In genomic region chr3:146544013-146544928, GRCh38 we compare ENCODE assay signal across 8 cellular contexts. TPM values are rescaled to one million over a fixed set of nuclear protein-coding genes. Genes with fewer than 3 reads are reported as not detected.
DNase-seq lines count a peak whose midpoint lies in the region; ATAC-seq and TF ChIP-seq lines count a peak whose summit lies in the region.

Gene PLSCR1 (minus strand): TSS chr3:146544607. CDS start chr3:146536552, 8,055 bp downstream.

- peaks cover 31 to 49% (median 42%) of the 10 kb centered on the region in 3 donors for H3K4me1 Mint-ChIP-seq in naive B cell
- H3K4me1 Mint-ChIP-seq in stimulated activated effector memory CD8-positive, alpha-beta T cell treated with anti-CD3 and anti-CD28 coated beads, Interleukin-12 subunit alpha, Interleukin-12 subunit beta, amount 100 ng/mL, for 72 hours = peaks cover 54% of the 10 kb centered on the region

- H3K4me3 Mint-ChIP-seq in naive B cell = peak within 1 kb of the TSS; percentile 90 to 97 (median 95)
- H3K4me3 Mint-ChIP-seq in stimulated activated effector memory CD8-positive, alpha-beta T cell treated with anti-CD3 and anti-CD28 coated beads, Interleukin-12 subunit alpha, Interleukin-12 subunit beta, amount 100 ng/mL, for 72 hours = peak within 1 kb of the TSS; percentile 91

- H3K27me3 Mint-ChIP-seq in naive B cell = no peaks in the 10 kb centered on the region

- H3K9me3 Mint-ChIP-seq in naive B cell = no peaks in the 10 kb centered on the region
- H3K9me3 Mint-ChIP-seq in stimulated activated effector memory CD8-positive, alpha-beta T cell treated with anti-CD3 and anti-CD28 coated beads, Interleukin-12 subunit alpha, Interleukin-12 subunit beta, amount 100 ng/mL, for 72 hours = no peaks in the 10 kb centered on the region

- peaks cover 52% of the 10 kb centered on the region for H3K79me2 ChIP-seq in DND-41 (ENCODE audit: insufficient read depth, low read length)
- peaks cover 15% of the 10 kb centered on the region for H3K79me2 ChIP-seq in fibroblast of lung (ENCODE audit: control insufficient read depth, insufficient read depth, low read length)

- H3K36me3 ChIP-seq in DND-41 (ENCODE audit: insufficient read depth, low read length) (peaks cover 14% of the 10 kb centered on the region), fibroblast of lung (ENCODE audit: control insufficient read depth, insufficient read depth, low read length) (no peaks in the 10 kb centered on the region)

- peak; percentile 95 for DNase-seq in DND-41
- DNase-seq in Jurkat, Clone E6-1 (ENCODE audit: low read depth, low spot score) = peak; percentile 82
- DNase-seq in RPMI8226 = peak; percentile 89
- peak; percentile 42 to 44 for DNase-seq in activated T-helper 1 cell treated with anti-CD3 and anti-CD28 coated beads, Interleukin-2, amount 50 U/mL, for 16 hours (ENCODE audit: low read depth in 1 of 2, low spot score in 1 of 2)
- peak; percentile 97 to 99 for DNase-seq in fibroblast of lung (ENCODE audit: low read depth in 2 of 2)
- peak; percentile 79 for DNase-seq in naive B cell
- peak; percentile 51 to 88 for DNase-seq in stimulated activated effector memory CD8-positive, alpha-beta T cell treated with anti-CD3 and anti-CD28 coated beads, Interleukin-12 subunit alpha, Interleukin-12 subunit beta, amount 100 ng/mL, for 72 hours (ENCODE audit: low spot score in 2 of 2)

- H3K4me1 ChIP-seq in DND-41 (ENCODE audit: insufficient read depth, low read length) = peaks cover 38% of the 10 kb centered on the region
- H3K4me1 ChIP-seq in fibroblast of lung (ENCODE audit: control insufficient read depth, extremely low read depth, insufficient read depth, low read length) = no peaks in the 10 kb centered on the region

- peak; percentile 6 for TF ChIP-seq CTCF in DND-41 (IDR thresholded peaks at IDR 0.05; ENCODE audit: borderline replicate concordance, extremely low read depth, low read length, poor library complexity, severe bottlenecking)
- TF ChIP-seq CTCF in fibroblast of lung (conservative IDR thresholded peaks at IDR 0.05 in 1 of 2, IDR thresholded peaks at IDR 0.05 in 1 of 2; ENCODE audit: low read depth in 1 of 2, low read length in 2 of 2) = no peak

- H2AFZ ChIP-seq in DND-41 (ENCODE audit: low read depth, low read length) (peak within 1 kb of the TSS; percentile 86), fibroblast of lung (ENCODE audit: low read length) (peak within 1 kb of the TSS; percentile 87)

- H3K9ac ChIP-seq in DND-41 (ENCODE audit: low read depth, low read length) (peak within 1 kb of the TSS; percentile 94), fibroblast of lung (ENCODE audit: insufficient read depth, low read length) (peak within 1 kb of the TSS; percentile 97)

- ATAC-seq in DND-41 (ENCODE audit: insufficient read depth, low read depth) (peak; percentile 91), GM21717 (IDR thresholded peaks at IDR 0.05; ENCODE audit: unreplicated experiment) (peak; percentile 85), naive B cell (ENCODE audit: low read depth in 2 of 2) (peak; percentile 87 to 91)
- peak; percentile 87 for ATAC-seq in stimulated activated effector memory CD8-positive, alpha-beta T cell treated with anti-CD3 and anti-CD28 coated beads, Interleukin-12 subunit alpha, Interleukin-12 subunit beta, amount 100 ng/mL, for 72 hours

- H3K4me3 ChIP-seq in DND-41 (ENCODE audit: low read depth in 1 of 2, low read length in 2 of 2) (peak within 1 kb of the TSS; percentile 86 to 87), fibroblast of lung (replicated peaks in 1 of 4; ENCODE audit: control extremely low read depth in 1 of 4, insufficient read depth in 1 of 4, low read depth in 3 of 4, low read length in 4 of 4) (peak within 1 kb of the TSS; percentile 85 to 89 (median 86))
- H3K4me3 ChIP-seq in Jurkat, Clone E6-1 (ENCODE audit: low read length) = peak within 1 kb of the TSS; percentile 76

- H3K27ac ChIP-seq in DND-41 (ENCODE audit: low read length) = peak within 1 kb of the TSS; percentile 84
- peak within 1 kb of the TSS; percentile 93 for H3K27ac ChIP-seq in fibroblast of lung (ENCODE audit: insufficient read depth, low read length)

- H3K36me3 Mint-ChIP-seq in naive B cell = no peaks in the 10 kb centered on the region
- H3K36me3 Mint-ChIP-seq in stimulated activated effector memory CD8-positive, alpha-beta T cell treated with anti-CD3 and anti-CD28 coated beads, Interleukin-12 subunit alpha, Interleukin-12 subunit beta, amount 100 ng/mL, for 72 hours = peaks cover 11% of the 10 kb centered on the region

- H3K27me3 ChIP-seq in DND-41 (ENCODE audit: insufficient read depth, low read length, poor library complexity) = no peaks in the 10 kb centered on the region
- H3K27me3 ChIP-seq in fibroblast of lung (ENCODE audit: control insufficient read depth, insufficient read depth, low read length) = no peaks in the 10 kb centered on the region

- H3K9me3 ChIP-seq in DND-41 (ENCODE audit: insufficient read depth, low read length, severe bottlenecking) (no peaks in the 10 kb centered on the region), fibroblast of lung (ENCODE audit: control insufficient read depth, insufficient read depth, low read depth, low read length) (no peaks in the 10 kb centered on the region)

- peaks cover 23% of the 10 kb centered on the region for H4K20me1 ChIP-seq in DND-41 (ENCODE audit: insufficient read depth, low read length)
- no peaks in the 10 kb centered on the region for H4K20me1 ChIP-seq in fibroblast of lung (ENCODE audit: control insufficient read depth, extremely low read depth, insufficient read depth, low read length)

- H3K4me2 ChIP-seq in DND-41 (ENCODE audit: insufficient read depth, low read length) = peak within 1 kb of the TSS; percentile 75
- H3K4me2 ChIP-seq in fibroblast of lung (ENCODE audit: extremely low read depth, insufficient read depth, low read length) = peak within 1 kb of the TSS; percentile 87

- H3K27ac Mint-ChIP-seq in naive B cell = peak within 1 kb of the TSS; percentile 88 to 94 (median 93)
- peak within 1 kb of the TSS; percentile 96 for H3K27ac Mint-ChIP-seq in stimulated activated effector memory CD8-positive, alpha-beta T cell treated with anti-CD3 and anti-CD28 coated beads, Interleukin-12 subunit alpha, Interleukin-12 subunit beta, amount 100 ng/mL, for 72 hours

RNA-seq across cellular contexts. Expression of gene PLSCR1, which starts in this region (rescaled TPM):
- polyA plus RNA-seq in Jurkat, Clone E6-1 (2012; ENCODE audit: insufficient read depth, insufficient read length) = 39.8 TPM
- 36.8 and 43.9 TPM in 2 replicates for total RNA-seq in fibroblast of lung
- polyA plus RNA-seq in fibroblast of lung (45.5 and 73.3 TPM in 2 replicates), naive B cell (ENCODE audit: low read depth in 6 of 6) (10 to 100 TPM; 26.9 to 48.3 (median 34.4) TPM)
- 26.0 and 40.7 TPM in 2 replicates for polyA plus RNA-seq in fibroblast of lung (2012)
- polyA minus RNA-seq in fibroblast of lung (ENCODE audit: low replicate concordance) = 17.1 and 28.8 TPM in 2 replicates

Comparison
In these comparisons a context has a peak if more than half of its experiments do, and no peak if none do; other contexts are left out.
1. Peak in every context shown above with its lines: DNase-seq, ATAC-seq, H3K4me3 ChIP-seq and H3K27ac ChIP-seq.
2. DNase-seq: peak in every context shown above with its lines; median percentile 98 in fibroblast of lung; 95 in DND-41; 89 in RPMI8226; 82 in Jurkat, Clone E6-1; 79 in naive B cell; 70 in stimulated activated effector memory CD8-positive, alpha-beta T cell treated with anti-CD3 and anti-CD28 coated beads, Interleukin-12 subunit alpha, Interleukin-12 subunit beta, amount 100 ng/mL, for 72 hours; 43 in activated T-helper 1 cell treated with anti-CD3 and anti-CD28 coated beads, Interleukin-2, amount 50 U/mL, for 16 hours.